In the genomic region with DNA sequence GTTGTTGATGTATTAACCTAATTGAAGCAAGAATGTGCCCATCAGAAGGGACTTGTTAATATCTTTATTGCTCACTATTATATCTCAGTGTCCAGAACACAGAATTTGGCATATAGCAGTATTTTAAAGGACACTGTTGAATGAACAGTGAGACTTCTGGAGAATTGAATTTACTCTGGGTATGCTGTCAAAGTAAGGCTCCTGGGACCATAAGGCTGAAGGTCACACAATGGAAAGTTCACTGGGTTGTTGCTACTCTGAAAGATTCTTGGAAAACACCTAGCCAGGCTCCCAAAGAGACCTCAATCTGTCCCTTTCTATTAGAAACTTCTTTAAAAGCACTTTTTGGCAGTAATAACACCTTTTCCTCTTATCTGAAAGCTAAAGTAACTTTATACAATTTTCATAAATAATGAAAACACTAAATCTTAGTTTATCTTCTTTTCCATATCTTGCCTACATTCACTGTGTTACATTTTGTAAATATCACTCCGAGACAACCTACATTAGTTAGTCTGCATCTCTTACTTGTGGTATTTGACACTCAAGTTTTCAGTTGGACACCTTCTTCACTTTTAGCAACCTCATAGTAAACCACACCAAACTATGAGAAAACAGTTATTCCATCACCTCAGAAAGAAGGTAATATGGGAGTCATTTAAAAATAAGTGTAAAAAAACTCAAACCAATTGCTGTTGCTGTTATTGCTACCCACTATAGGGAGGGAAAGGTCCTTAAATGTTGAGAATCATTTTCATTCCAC, we compare ENCODE assay signal across 25 cellular contexts.
DNase-seq lines count a peak whose midpoint lies in the region; ATAC-seq, FAIRE-seq and TF ChIP-seq lines count a peak whose summit lies in the region.
"Had no signal": no experiment of that assay in that cellular context is flagged by ENCODE, and none has a peak within 500 bp of the region (broad histone marks: within the 10 kb centered on the region; RNA-seq: fewer than 3 reads in every experiment).

No MANE protein-coding gene starts in this region.

- H3K36me3 Mint-ChIP-seq in activated T-helper 1 cell treated with anti-CD3 and anti-CD28 coated beads, Interleukin-12 subunit alpha, Interleukin-12 subunit beta, Interleukin-2, Interleukin-4 antibody, amounts not matched to agents 30 ng/mL and 10 ng/mL and 1 ng/mL, durations not matched to agents 14 hours and 24 hours and 36 hours (ENCODE audit: low read depth): peaks cover 3% of the 10 kb centered on the region
- peaks cover 7% of the 10 kb centered on the region for H3K36me3 Mint-ChIP-seq in effector memory CD8-positive, alpha-beta T cell (ENCODE audit: insufficient read depth)

- H3K4me3 ChIP-seq in pancreas: no peak overlapping the region
- no peak overlapping the region for H3K4me3 ChIP-seq in prostate gland
- H3K4me3 ChIP-seq: BLaER1, SJSA1 had no signal

- H3K36me3 ChIP-seq in pancreas (no peaks in the 10 kb centered on the region), prostate gland (no peaks in the 10 kb centered on the region)
- H3K36me3 ChIP-seq: BLaER1, SJSA1 had no signal

- no peak overlapping the region for H3K4me3 Mint-ChIP-seq in activated T-helper 1 cell treated with anti-CD3 and anti-CD28 coated beads, Interleukin-12 subunit alpha, Interleukin-12 subunit beta, Interleukin-2, Interleukin-4 antibody, amounts not matched to agents 30 ng/mL and 10 ng/mL and 1 ng/mL, durations not matched to agents 14 hours and 24 hours and 36 hours
- peak overlapping the region in 1 of 2 donors; percentile 19 for H3K4me3 Mint-ChIP-seq in effector memory CD8-positive, alpha-beta T cell
- peak overlapping the region; percentile 26 to 32 for H3K4me3 Mint-ChIP-seq in stimulated activated naive CD8-positive, alpha-beta T cell treated with anti-CD3 and anti-CD28 coated beads, Interleukin-15, amount 100 ng/mL, for 72 hours
- H3K4me3 Mint-ChIP-seq: CD4-positive, alpha-beta T cell; H9; IgD-negative memory B cell had no signal

- no peaks in the 10 kb centered on the region for H3K9me3 ChIP-seq in pancreas
- H3K9me3 ChIP-seq in prostate gland: no peaks in the 10 kb centered on the region
- H3K9me3 ChIP-seq: BLaER1, Caco-2, SJSA1 had no signal

- H3K27me3 ChIP-seq in pancreas: no peaks in the 10 kb centered on the region
- no peaks in the 10 kb centered on the region for H3K27me3 ChIP-seq in prostate gland (replicated peaks; ENCODE audit: insufficient read depth)
- H3K27me3 ChIP-seq: SJSA1 had no signal

- no peak overlapping the region for H3K27ac ChIP-seq in pancreas
- H3K27ac ChIP-seq in prostate gland: no peak overlapping the region
- H3K27ac ChIP-seq: BLaER1, SJSA1 had no signal

- no peaks in the 10 kb centered on the region for H3K27me3 Mint-ChIP-seq in activated T-helper 1 cell treated with anti-CD3 and anti-CD28 coated beads, Interleukin-12 subunit alpha, Interleukin-12 subunit beta, Interleukin-2, Interleukin-4 antibody, amounts not matched to agents 30 ng/mL and 10 ng/mL and 1 ng/mL, durations not matched to agents 14 hours and 24 hours and 36 hours (ENCODE audit: insufficient read depth)
- no peaks in the 10 kb centered on the region for H3K27me3 Mint-ChIP-seq in effector memory CD8-positive, alpha-beta T cell
- H3K27me3 Mint-ChIP-seq in stimulated activated naive CD8-positive, alpha-beta T cell treated with anti-CD3 and anti-CD28 coated beads, Interleukin-15, amount 100 ng/mL, for 72 hours: no peaks in the 10 kb centered on the region
- H3K27me3 Mint-ChIP-seq: CD4-positive, alpha-beta T cell had no signal

- H3K4me1 ChIP-seq in pancreas (no peaks in the 10 kb centered on the region), prostate gland (replicated peaks) (no peaks in the 10 kb centered on the region)
- H3K4me1 ChIP-seq: BLaER1, Caco-2, SJSA1 had no signal

- intact Hi-C loops in activated T-helper 1 cell treated with anti-CD3 and anti-CD28 coated beads, Interleukin-12 subunit alpha, Interleukin-12 subunit beta, Interleukin-2, Interleukin-4 antibody, amounts not matched to agents 30 ng/mL and 10 ng/mL and 1 ng/mL, durations not matched to agents 14 hours and 24 hours and 36 hours (cut with micrococcal nuclease): no loop called here
- intact Hi-C loops in pancreas (cut with DNase I): no loop called here
- intact Hi-C loops in prostate gland (cut with DNase I): no loop called here

- WGBS in pancreas, 2 donors: 50 to 62% methylated on average over 1 of the region's 1 CpG
- 88% methylated on average over 1 of the region's 1 CpG for WGBS in prostate gland

- DNase-seq in activated T-helper 1 cell treated with anti-CD3 and anti-CD28 coated beads, Interleukin-12 subunit alpha, Interleukin-12 subunit beta, Interleukin-2, Interleukin-4 antibody, amounts not matched to agents 30 ng/mL and 10 ng/mL and 1 ng/mL, durations not matched to agents 14 hours and 24 hours and 36 hours (ENCODE audit: low spot score): no peak
- DNase-seq in effector memory CD8-positive, alpha-beta T cell: no peak
- DNase-seq in pancreas (no peak), NCI-H1105 (lab: John Stamatoyannopoulos, UW) (no peak), DMS 273 (lab: John Stamatoyannopoulos, UW; ENCODE audit: unreplicated experiment) (no peak), prostate gland (ENCODE audit: low spot score) (no peak)
- no peak for DNase-seq in stimulated activated naive CD8-positive, alpha-beta T cell treated with anti-CD3 and anti-CD28 coated beads, Interleukin-15, amount 100 ng/mL, for 72 hours
- DNase-seq: ACHN; Caco-2; CD4-positive, alpha-beta T cell; DMS153; H9; Karpas-422; MV-4-11; NCI-H1694; NCI-H2081 treated with DMSO at 0.1 percent for 48 hours; NCI-H2171 treated with DMSO at 0.1 percent for 48 hours; NCI-H524 treated with DMSO at 0.1 percent for 48 hours; NCI-H82; OCI-M1 had no signal

- peak; percentile 32 for FAIRE-seq in pancreas (lab: Jason Lieb, UNC)
- FAIRE-seq: GM12891 had no signal

- ATAC-seq in effector memory CD8-positive, alpha-beta T cell (replicated peaks): peak; percentile 71
- ATAC-seq in pancreas: no peak
- ATAC-seq in stimulated activated naive CD8-positive, alpha-beta T cell treated with anti-CD3 and anti-CD28 coated beads, Interleukin-15, amount 100 ng/mL, for 72 hours: peak; percentile 53
- ATAC-seq: Right ventricle myocardium inferior had no signal

- no peak for TF ChIP-seq CTCF in pancreas (IDR thresholded peaks at IDR 0.05)
- no peak for TF ChIP-seq CTCF in prostate gland (IDR thresholded peaks at IDR 0.05)

- no peaks in the 10 kb centered on the region for H3K9me3 Mint-ChIP-seq in activated T-helper 1 cell treated with anti-CD3 and anti-CD28 coated beads, Interleukin-12 subunit alpha, Interleukin-12 subunit beta, Interleukin-2, Interleukin-4 antibody, amounts not matched to agents 30 ng/mL and 10 ng/mL and 1 ng/mL, durations not matched to agents 14 hours and 24 hours and 36 hours
- H3K9me3 Mint-ChIP-seq in effector memory CD8-positive, alpha-beta T cell: no peaks in the 10 kb centered on the region
- no peaks in the 10 kb centered on the region for H3K9me3 Mint-ChIP-seq in stimulated activated naive CD8-positive, alpha-beta T cell treated with anti-CD3 and anti-CD28 coated beads, Interleukin-15, amount 100 ng/mL, for 72 hours
- H3K9me3 Mint-ChIP-seq: CD4-positive, alpha-beta T cell had no signal

- peaks cover 6% of the 10 kb centered on the region for H3K4me1 Mint-ChIP-seq in activated T-helper 1 cell treated with anti-CD3 and anti-CD28 coated beads, Interleukin-12 subunit alpha, Interleukin-12 subunit beta, Interleukin-2, Interleukin-4 antibody, amounts not matched to agents 30 ng/mL and 10 ng/mL and 1 ng/mL, durations not matched to agents 14 hours and 24 hours and 36 hours (ENCODE audit: low read depth)
- peaks cover 11 to 41% of the 10 kb centered on the region in 2 donors for H3K4me1 Mint-ChIP-seq in effector memory CD8-positive, alpha-beta T cell (ENCODE audit: low read depth in 2 of 2)
- H3K4me1 Mint-ChIP-seq in stimulated activated naive CD8-positive, alpha-beta T cell treated with anti-CD3 and anti-CD28 coated beads, Interleukin-15, amount 100 ng/mL, for 72 hours: peaks cover 44% of the 10 kb centered on the region
- H3K4me1 Mint-ChIP-seq: H9, IgD-negative memory B cell had no signal

- TF ChIP-seq POLR2A in prostate gland (IDR thresholded peaks at IDR 0.05): no peak

- peak overlapping the region; percentile 19 for H3K27ac Mint-ChIP-seq in activated T-helper 1 cell treated with anti-CD3 and anti-CD28 coated beads, Interleukin-12 subunit alpha, Interleukin-12 subunit beta, Interleukin-2, Interleukin-4 antibody, amounts not matched to agents 30 ng/mL and 10 ng/mL and 1 ng/mL, durations not matched to agents 14 hours and 24 hours and 36 hours
- H3K27ac Mint-ChIP-seq in effector memory CD8-positive, alpha-beta T cell: peak overlapping the region; percentile 15 to 67
- H3K27ac Mint-ChIP-seq in stimulated activated naive CD8-positive, alpha-beta T cell treated with anti-CD3 and anti-CD28 coated beads, Interleukin-15, amount 100 ng/mL, for 72 hours: no peak overlapping the region
- H3K27ac Mint-ChIP-seq: CD4-positive, alpha-beta T cell; H9; IgD-negative memory B cell had no signal

Comparison
In these comparisons a context has a peak if more than half of its experiments do, and no peak if none do; other contexts are left out.
1. H3K27ac Mint-ChIP-seq: peak in activated T-helper 1 cell treated with anti-CD3 and anti-CD28 coated beads, Interleukin-12 subunit alpha, Interleukin-12 subunit beta, Interleukin-2, Interleukin-4 antibody, amounts not matched to agents 30 ng/mL and 10 ng/mL and 1 ng/mL, durations not matched to agents 14 hours and 24 hours and 36 hours (single experiment) and effector memory CD8-positive, alpha-beta T cell (2 of 2); none in stimulated activated naive CD8-positive, alpha-beta T cell treated with anti-CD3 and anti-CD28 coated beads, Interleukin-15, amount 100 ng/mL, for 72 hours (0 of 2).
2. ATAC-seq: peak in effector memory CD8-positive, alpha-beta T cell (single experiment) and stimulated activated naive CD8-positive, alpha-beta T cell treated with anti-CD3 and anti-CD28 coated beads, Interleukin-15, amount 100 ng/mL, for 72 hours (single experiment); none in pancreas (0 of 4).